Comparison of ENCODE assay signal across 8 cellular contexts in genomic region chr21:29297483-29298347, GRCh38. TPM values are rescaled to one million over a fixed set of nuclear protein-coding genes. Genes with fewer than 3 reads are reported as not detected.
DNase-seq lines count a peak whose midpoint lies in the region; ATAC-seq and TF ChIP-seq lines count a peak whose summit lies in the region.

No MANE protein-coding gene starts in this region.

- POLR2A ChIA-PET in activated naive CD8-positive, alpha-beta T cell treated with anti-CD3 and anti-CD28 coated beads, Interleukin-2, amount 10 ng/mL, durations not matched to agents 7 days and 5 days (lab: Charles Lee), result interaction anchor here (0.9 to 3.1 kb wide), 5 partner anchors 10 to 305 kb away, joined by 3 to 18 read pairs (median 11); partner anchors contain the start of genes CCT8 and LTN1

- H3K27me3 ChIP-seq in left lung (no peaks in the 10 kb centered on the region), testis (no peaks in the 10 kb centered on the region)

- no peak for TF ChIP-seq POLR2A in testis (IDR thresholded peaks at IDR 0.05)

- ATAC-seq in activated CD8-positive, alpha-beta memory T cell treated with anti-CD3 and anti-CD28 coated beads, Interleukin-2, amount 10 ng/mL, durations not matched to agents 7 days and 5 days, result no peak
- ATAC-seq in activated naive CD8-positive, alpha-beta T cell treated with anti-CD3 and anti-CD28 coated beads, Interleukin-2, amount 10 ng/mL, durations not matched to agents 7 days and 5 days (ENCODE audit: low read depth), result no peak
- ATAC-seq in left lung (no peak), HG03095 (IDR thresholded peaks at IDR 0.05; ENCODE audit: unreplicated experiment) (no peak), HG02763 (IDR thresholded peaks at IDR 0.05; ENCODE audit: unreplicated experiment) (no peak)

- 58 to 60% methylated on average over 21 to 27 of the region's 27 CpGs for WGBS in testis, 2 donors

- H3K9me3 ChIP-seq in left lung, result no peaks in the 10 kb centered on the region
- H3K9me3 ChIP-seq in testis, result no peaks in the 10 kb centered on the region

- H3K27me3 Mint-ChIP-seq in activated CD8-positive, alpha-beta memory T cell treated with anti-CD3 and anti-CD28 coated beads, Interleukin-2, amount 10 ng/mL, durations not matched to agents 7 days and 5 days, result peaks cover 26% of the 10 kb centered on the region
- no peaks in the 10 kb centered on the region for H3K27me3 Mint-ChIP-seq in activated naive CD8-positive, alpha-beta T cell treated with anti-CD3 and anti-CD28 coated beads, Interleukin-2, amount 10 ng/mL, durations not matched to agents 7 days and 5 days

- no peaks in the 10 kb centered on the region for H3K9me3 Mint-ChIP-seq in activated CD8-positive, alpha-beta memory T cell treated with anti-CD3 and anti-CD28 coated beads, Interleukin-2, amount 10 ng/mL, durations not matched to agents 7 days and 5 days (ENCODE audit: low read depth)
- H3K9me3 Mint-ChIP-seq in activated naive CD8-positive, alpha-beta T cell treated with anti-CD3 and anti-CD28 coated beads, Interleukin-2, amount 10 ng/mL, durations not matched to agents 7 days and 5 days, result peaks cover 1% of the 10 kb centered on the region

- peaks cover 31% of the 10 kb centered on the region for H3K4me1 Mint-ChIP-seq in activated CD8-positive, alpha-beta memory T cell treated with anti-CD3 and anti-CD28 coated beads, Interleukin-2, amount 10 ng/mL, durations not matched to agents 7 days and 5 days
- H3K4me1 Mint-ChIP-seq in activated naive CD8-positive, alpha-beta T cell treated with anti-CD3 and anti-CD28 coated beads, Interleukin-2, amount 10 ng/mL, durations not matched to agents 7 days and 5 days, result peaks cover 33% of the 10 kb centered on the region

- H3K27ac ChIP-seq in left lung, result peak overlapping the region; percentile 94 to 99
- H3K27ac ChIP-seq in testis, result peak overlapping the region; percentile 85 to 93

- intact Hi-C loops in left lung (cut with DNase I), result no loop called here
- intact Hi-C loops in testis (cut with DNase I; ENCODE audit: low total_unique reads), result no loop called here

- CTCF ChIA-PET in activated CD8-positive, alpha-beta memory T cell treated with anti-CD3 and anti-CD28 coated beads, Interleukin-2, amount 10 ng/mL, durations not matched to agents 7 days and 5 days (lab: Charles Lee), result interaction anchor here (1.4 kb wide), 1 partner anchor 74 kb away, joined by 3 read pairs; no protein-coding TSS in a partner anchor

- H3K36me3 ChIP-seq in left lung (no peaks in the 10 kb centered on the region), testis (ENCODE audit: low read depth, missing control alignments) (no peaks in the 10 kb centered on the region)

- no peak for DNase-seq in activated CD8-positive, alpha-beta memory T cell treated with anti-CD3 and anti-CD28 coated beads, Interleukin-2, amount 10 ng/mL, durations not matched to agents 7 days and 5 days
- no peak for DNase-seq in activated CD8-positive, alpha-beta memory T cell treated with anti-CD3 and anti-CD28 coated beads, Interleukin-2, amount 50 U/mL, for 48 hours
- no peak for DNase-seq in activated naive CD8-positive, alpha-beta T cell treated with anti-CD3 and anti-CD28 coated beads, Interleukin-2, amount 10 ng/mL, durations not matched to agents 7 days and 5 days
- peak in 1 of 2 donors; percentile 73 for DNase-seq in left lung
- DNase-seq in testis, result no peak
- DNase-seq in activated effector memory CD4-positive, alpha-beta T cell treated with anti-CD3 and anti-CD28 coated beads, Interleukin-2, amount 50 U/mL, for 16 hours, result no peak

- H3K36me3 Mint-ChIP-seq in activated CD8-positive, alpha-beta memory T cell treated with anti-CD3 and anti-CD28 coated beads, Interleukin-2, amount 10 ng/mL, durations not matched to agents 7 days and 5 days, result peaks cover 2% of the 10 kb centered on the region
- H3K36me3 Mint-ChIP-seq in activated naive CD8-positive, alpha-beta T cell treated with anti-CD3 and anti-CD28 coated beads, Interleukin-2, amount 10 ng/mL, durations not matched to agents 7 days and 5 days, result peaks cover 3% of the 10 kb centered on the region

- no peak overlapping the region for H3K27ac Mint-ChIP-seq in activated CD8-positive, alpha-beta memory T cell treated with anti-CD3 and anti-CD28 coated beads, Interleukin-2, amount 10 ng/mL, durations not matched to agents 7 days and 5 days
- no peak overlapping the region for H3K27ac Mint-ChIP-seq in activated naive CD8-positive, alpha-beta T cell treated with anti-CD3 and anti-CD28 coated beads, Interleukin-2, amount 10 ng/mL, durations not matched to agents 7 days and 5 days

- no peak for TF ChIP-seq CTCF in left lung (IDR thresholded peaks at IDR 0.05)
- TF ChIP-seq CTCF in testis (IDR thresholded peaks at IDR 0.05), result no peak

- H3K4me3 ChIP-seq in left lung, result peak overlapping the region; percentile 57 to 76
- peak overlapping the region; percentile 82 to 92 for H3K4me3 ChIP-seq in testis

- peak overlapping the region; percentile 2 for H3K4me3 Mint-ChIP-seq in activated CD8-positive, alpha-beta memory T cell treated with anti-CD3 and anti-CD28 coated beads, Interleukin-2, amount 10 ng/mL, durations not matched to agents 7 days and 5 days
- peak overlapping the region; percentile 64 for H3K4me3 Mint-ChIP-seq in activated naive CD8-positive, alpha-beta T cell treated with anti-CD3 and anti-CD28 coated beads, Interleukin-2, amount 10 ng/mL, durations not matched to agents 7 days and 5 days

- H3K4me1 ChIP-seq in left lung (peaks cover 25 to 45% of the 10 kb centered on the region in 2 donors), testis (peaks cover 19% of the 10 kb centered on the region)

RNA-seq across cellular contexts. Expression of gene BACH1, which starts 1.0 kb away (rescaled TPM):
- total RNA-seq in activated CD8-positive, alpha-beta memory T cell treated with anti-CD3 and anti-CD28 coated beads, Interleukin-2, amount 10 ng/mL, durations not matched to agents 7 days and 5 days, result 10 to 100 TPM; 19.1 to 22.1 TPM
- total RNA-seq in activated naive CD8-positive, alpha-beta T cell treated with anti-CD3 and anti-CD28 coated beads, Interleukin-2, amount 10 ng/mL, durations not matched to agents 7 days and 5 days, result 10 to 100 TPM; 33.2 to 35.0 TPM
- total RNA-seq in left lung (100 to 1,000 TPM in 1 of 2 donors, 10 to 100 TPM in 1; 80.4 to 117 TPM), testis (10 to 100 TPM; 41.9 to 57.7 TPM)
- polyA plus RNA-seq in testis (ENCODE audit: insufficient read depth, low read depth, low replicate concordance), result 43.9 TPM
